ENCODE assay signal across 24 cellular contexts in the genomic region with DNA sequence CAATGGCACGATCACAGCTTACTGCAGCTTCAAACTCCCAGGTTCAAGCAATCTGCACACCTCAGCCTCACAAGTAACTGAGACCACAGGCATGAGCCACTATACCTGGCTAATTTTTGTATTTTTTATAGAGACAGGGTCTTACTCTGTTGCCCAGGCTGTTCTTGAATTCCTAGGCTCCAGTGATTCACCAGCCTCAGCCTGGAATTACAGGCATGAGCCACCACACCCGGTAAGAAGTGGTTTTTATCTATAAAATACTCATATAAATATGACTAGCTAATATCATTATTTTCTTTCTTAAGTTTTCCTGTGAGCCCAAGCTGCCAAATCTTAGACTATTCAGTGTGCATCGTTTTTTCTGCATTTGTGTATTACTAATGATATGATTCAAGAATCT. TPM values are rescaled to one million over a fixed set of nuclear protein-coding genes. Genes with fewer than 3 reads are reported as not detected.
DNase-seq lines count a peak whose midpoint lies in the region; ATAC-seq, FAIRE-seq and TF ChIP-seq lines count a peak whose summit lies in the region.
"Had no signal": no experiment of that assay in that cellular context is flagged by ENCODE, and none has a peak within 500 bp of the region (broad histone marks: within the 10 kb centered on the region; RNA-seq: fewer than 3 reads in every experiment).

No MANE protein-coding gene starts in this region.

- no peak for DNase-seq in astrocyte (ENCODE audit: low read depth)
- peak; percentile 33 to 69 for DNase-seq in foreskin fibroblast
- DNase-seq in stimulated activated CD4-positive, alpha-beta T cell treated with anti-CD3 and anti-CD28 coated beads, Interleukin-1b, Interleukin-23, amount 100 ng/mL, for 48 hours, result no peak
- no peak for DNase-seq in central memory CD4-positive, alpha-beta T cell
- no peak for DNase-seq in activated CD4-positive, alpha-beta memory T cell treated with anti-CD3 and anti-CD28 coated beads for 36 hours
- DNase-seq: activated T-cell treated with anti-CD3 and anti-CD28 coated beads, Interleukin-2, amount 50 U/mL, for 48 hours; CD4-positive, alpha-beta memory T cell; dorsolateral prefrontal cortex; KBM-7; kidney glomerular epithelial cell; naive thymus-derived CD4-positive, alpha-beta T cell; NCI-H187 treated with DMSO at 0.1 percent for 48 hours; NCI-H446 treated with DMSO at 0.1 percent for 48 hours; NK-92 treated with Interleukin-12 subunit alpha and Interleukin-12 subunit beta, amount 100 ng/mL, for 24 hours; ovary; RPMI8226; stimulated activated naive CD4-positive, alpha-beta T cell had no signal

- peaks cover 0 to 9% (median 3%) of the 10 kb centered on the region in 11 experiments; a peak in 7 of 22 replicates for H3K9me3 ChIP-seq in BLaER1 treated with 17β-estradiol and CSF1 and Interleukin-3, amounts not matched to agents 10 nM and 100 nM (replicated peaks in 1 of 11)
- H3K9me3 ChIP-seq in astrocyte (ENCODE audit: insufficient read depth, low read depth, low read length), result no peaks in the 10 kb centered on the region
- H3K9me3 ChIP-seq: ovary had no signal

- H3K79me2 ChIP-seq in KMS-11 (ENCODE audit: insufficient read depth, low read depth), result peaks cover 80% of the 10 kb centered on the region
- peaks cover 78% of the 10 kb centered on the region for H3K79me2 ChIP-seq in astrocyte (ENCODE audit: insufficient read depth, low read length)

- H3K4me3 ChIP-seq in BLaER1 treated with 17β-estradiol and CSF1 and Interleukin-3, amounts not matched to agents 10 nM and 100 nM, result no peak overlapping the region; a peak in 1 of 20 replicates
- no peak overlapping the region for H3K4me3 ChIP-seq in KMS-11 (IDR thresholded peaks at IDR 0.05; ENCODE audit: insufficient read depth, low read depth, low read length)
- H3K4me3 ChIP-seq in astrocyte (ENCODE audit: insufficient read depth, low read depth, low read length), result no peak overlapping the region
- H3K4me3 ChIP-seq in foreskin fibroblast (ENCODE audit: low read depth in 1 of 2, low read length in 2 of 2), result no peak overlapping the region
- H3K4me3 ChIP-seq: ovary had no signal

- no peak for FAIRE-seq in astrocyte (lab: Jason Lieb, UNC)
- FAIRE-seq: bronchial epithelial cell had no signal

- H3K9me3 Mint-ChIP-seq in astrocyte (ENCODE audit: unreplicated experiment), result no peaks in the 10 kb centered on the region
- no peaks in the 10 kb centered on the region for H3K9me3 Mint-ChIP-seq in activated CD4-positive, alpha-beta memory T cell treated with anti-CD3 and anti-CD28 coated beads for 36 hours
- H3K9me3 Mint-ChIP-seq: activated naive CD4-positive, alpha-beta T cell treated with anti-CD3 and anti-CD28 coated beads, Interleukin-2, amount 50 U/mL, for 72 hours; memory B cell had no signal

- H3K27me3 ChIP-seq in BLaER1 treated with 17β-estradiol and CSF1 and Interleukin-3, amounts not matched to agents 10 nM and 100 nM, result no peaks in the 10 kb centered on the region
- H3K27me3 ChIP-seq in KMS-11 (ENCODE audit: insufficient read depth, low read depth), result no peaks in the 10 kb centered on the region
- H3K27me3 ChIP-seq in astrocyte (ENCODE audit: insufficient read depth, low read length), result no peaks in the 10 kb centered on the region
- H3K27me3 ChIP-seq: dorsolateral prefrontal cortex, ovary had no signal

- no peak overlapping the region for H3K27ac Mint-ChIP-seq in astrocyte (ENCODE audit: unreplicated experiment)
- H3K27ac Mint-ChIP-seq in activated CD4-positive, alpha-beta memory T cell treated with anti-CD3 and anti-CD28 coated beads for 36 hours, result no peak overlapping the region
- H3K27ac Mint-ChIP-seq: memory B cell had no signal

- H3K27me3 Mint-ChIP-seq in astrocyte (ENCODE audit: low read depth, unreplicated experiment), result no peaks in the 10 kb centered on the region
- H3K27me3 Mint-ChIP-seq in activated CD4-positive, alpha-beta memory T cell treated with anti-CD3 and anti-CD28 coated beads for 36 hours, result no peaks in the 10 kb centered on the region
- H3K27me3 Mint-ChIP-seq: CD4-positive, alpha-beta memory T cell; memory B cell; naive thymus-derived CD4-positive, alpha-beta T cell had no signal

- H3K27ac ChIP-seq in BLaER1 treated with 17β-estradiol and CSF1 and Interleukin-3, amounts not matched to agents 10 nM and 100 nM, result no peak overlapping the region
- H3K27ac ChIP-seq in KMS-11, result no peak overlapping the region
- no peak overlapping the region for H3K27ac ChIP-seq in astrocyte (ENCODE audit: low read depth, low read length)
- H3K27ac ChIP-seq: dorsolateral prefrontal cortex, ovary had no signal

- peaks cover 30 to 45% (median 39%) of the 10 kb centered on the region in 10 experiments for H3K4me1 ChIP-seq in BLaER1 treated with 17β-estradiol and CSF1 and Interleukin-3, amounts not matched to agents 10 nM and 100 nM
- H3K4me1 ChIP-seq in KMS-11 (ENCODE audit: low read depth, poor library complexity, severe bottlenecking) (peaks cover 39% of the 10 kb centered on the region), astrocyte (ENCODE audit: insufficient read depth, low read length) (peaks cover 3% of the 10 kb centered on the region)

- ATAC-seq in HG02678 (IDR thresholded peaks at IDR 0.05; ENCODE audit: unreplicated experiment), result no peak
- ATAC-seq: activated naive CD4-positive, alpha-beta T cell treated with anti-CD3 and anti-CD28 coated beads, Interleukin-2, amount 50 U/mL, for 72 hours; naive thymus-derived CD4-positive, alpha-beta T cell; sciatic nerve had no signal

- peaks cover 0 to 73% (median 16%) of the 10 kb centered on the region in 11 experiments; a peak in 8 of 22 replicates for H4K20me1 ChIP-seq in BLaER1 treated with 17β-estradiol and CSF1 and Interleukin-3, amounts not matched to agents 10 nM and 100 nM
- peaks cover 5% of the 10 kb centered on the region; the same call in 1 of the 2 replicates for H4K20me1 ChIP-seq in KMS-11 (ENCODE audit: insufficient read depth)
- H4K20me1 ChIP-seq in astrocyte (ENCODE audit: insufficient read depth, low read length), result peaks cover 7% of the 10 kb centered on the region

- H3K4me3 Mint-ChIP-seq in astrocyte (ENCODE audit: unreplicated experiment), result no peak overlapping the region
- no peak overlapping the region for H3K4me3 Mint-ChIP-seq in activated CD4-positive, alpha-beta memory T cell treated with anti-CD3 and anti-CD28 coated beads for 36 hours
- H3K4me3 Mint-ChIP-seq: memory B cell had no signal

- H2AFZ ChIP-seq in KMS-11 (ENCODE audit: low read depth), result no peak overlapping the region
- H2AFZ ChIP-seq in astrocyte (ENCODE audit: low read depth, low read length), result no peak overlapping the region

- TF ChIP-seq CTCF in KMS-11 (conservative IDR thresholded peaks at IDR 0.05; ENCODE audit: low read depth, low read length) (no peak), astrocyte (IDR thresholded peaks at IDR 0.05; ENCODE audit: insufficient read depth, low read depth, low read length) (no peak), foreskin fibroblast (IDR thresholded peaks at IDR 0.05; ENCODE audit: low read depth, low read length) (no peak)

- no peaks in the 10 kb centered on the region for H3K36me3 Mint-ChIP-seq in astrocyte (ENCODE audit: low read depth, unreplicated experiment)
- peaks cover 6% of the 10 kb centered on the region for H3K36me3 Mint-ChIP-seq in activated CD4-positive, alpha-beta memory T cell treated with anti-CD3 and anti-CD28 coated beads for 36 hours

- intact Hi-C loops in activated CD4-positive, alpha-beta memory T cell treated with anti-CD3 and anti-CD28 coated beads for 36 hours (cut with micrococcal nuclease), result loop anchor here (10.0 kb wide), 3 partner anchors 227 to 1327 kb away; a partner anchor contains a TSS

- POLR2A ChIA-PET in activated CD4-positive, alpha-beta memory T cell treated with anti-CD3 and anti-CD28 coated beads for 36 hours (lab: Charles Lee), result no interaction called here

- H3K36me3 ChIP-seq in BLaER1 treated with 17β-estradiol and CSF1 and Interleukin-3, amounts not matched to agents 10 nM and 100 nM, result peaks cover 0 to 53% (median 26%) of the 10 kb centered on the region in 11 experiments; a peak in 13 of 22 replicates
- no peaks in the 10 kb centered on the region for H3K36me3 ChIP-seq in KMS-11 (ENCODE audit: insufficient read depth)
- H3K36me3 ChIP-seq in astrocyte (ENCODE audit: insufficient read depth, low read length), result no peaks in the 10 kb centered on the region
- H3K36me3 ChIP-seq: ovary had no signal

- CTCF ChIA-PET in activated CD4-positive, alpha-beta memory T cell treated with anti-CD3 and anti-CD28 coated beads for 36 hours (lab: Charles Lee), result no interaction called here

- no peak overlapping the region for H3K9ac ChIP-seq in BLaER1 treated with 17β-estradiol and CSF1 and Interleukin-3, amounts not matched to agents 10 nM and 100 nM
- H3K9ac ChIP-seq in KMS-11 (no peak overlapping the region), astrocyte (ENCODE audit: low read length) (no peak overlapping the region)

- peak overlapping the region in 8 of 11 experiments; percentile 10 to 97 (median 90); a peak in 14 of 22 replicates for H3K4me2 ChIP-seq in BLaER1 treated with 17β-estradiol and CSF1 and Interleukin-3, amounts not matched to agents 10 nM and 100 nM
- H3K4me2 ChIP-seq in KMS-11 (peak overlapping the region; percentile 10; the same call in 1 of the 2 replicates), astrocyte (ENCODE audit: low read length) (peak overlapping the region; percentile 24)

- H3K4me1 Mint-ChIP-seq in astrocyte (ENCODE audit: low read depth, unreplicated experiment), result peaks cover 11% of the 10 kb centered on the region
- peaks cover 50% of the 10 kb centered on the region for H3K4me1 Mint-ChIP-seq in activated CD4-positive, alpha-beta memory T cell treated with anti-CD3 and anti-CD28 coated beads for 36 hours (ENCODE audit: low read depth)

RNA-seq across cellular contexts. Expression of a gene that starts 4.4 kb away (rescaled TPM):
- total RNA-seq in astrocyte, result 11.9 and 13.9 TPM in 2 replicates
- 10 to 100 TPM; 18.8 to 19.9 TPM for total RNA-seq in activated CD4-positive, alpha-beta memory T cell treated with anti-CD3 and anti-CD28 coated beads for 36 hours

RNA-seq across cellular contexts. Expression of a gene that starts 16.0 kb away (rescaled TPM):
- 45.4 and 50.9 TPM in 2 replicates for total RNA-seq in astrocyte
- 10 to 100 TPM; 65.0 to 72.7 TPM for total RNA-seq in activated CD4-positive, alpha-beta memory T cell treated with anti-CD3 and anti-CD28 coated beads for 36 hours

Comparison
In these comparisons a context has a peak if more than half of its experiments do, and no peak if none do; other contexts are left out.
1. H3K4me2 ChIP-seq: peak in every context shown above with its lines; median percentile 90 in BLaER1 treated with 17β-estradiol and CSF1 and Interleukin-3, amounts not matched to agents 10 nM and 100 nM; 24 in astrocyte; 10 in KMS-11.
2. DNase-seq: peak in foreskin fibroblast (2 of 2); none in astrocyte (single experiment), stimulated activated CD4-positive, alpha-beta T cell treated with anti-CD3 and anti-CD28 coated beads, Interleukin-1b, Interleukin-23, amount 100 ng/mL, for 48 hours (single experiment), central memory CD4-positive, alpha-beta T cell (single experiment) and activated CD4-positive, alpha-beta memory T cell treated with anti-CD3 and anti-CD28 coated beads for 36 hours (single experiment).